Comparison of ENCODE assay signal across 8 cellular contexts in genomic region chr11:3049430-3050243, GRCh38. TPM values are rescaled to one million over a fixed set of nuclear protein-coding genes. Genes with fewer than 3 reads are reported as not detected.
A peak's percentile ranks its signal among the peaks of the same experiment; 100 is the strongest.
DNase-seq lines count a peak whose midpoint lies in the region; ATAC-seq and TF ChIP-seq lines count a peak whose summit lies in the region.

No MANE protein-coding gene starts in this region.

- peaks cover 35% of the 10 kb centered on the region for H3K4me1 Mint-ChIP-seq in glutamatergic neuron (ENCODE audit: low read depth, unreplicated experiment)

- intact Hi-C loops in head of caudate nucleus (cut with DNase I) = loop anchor here (5.0 to 10.0 kb wide), 2 partner anchors 43 to 55 kb away; partner anchors contain the start of gene NAP1L4
- intact Hi-C loops in sciatic nerve (cut with DNase I) = no loop called here

- no peaks in the 10 kb centered on the region for H3K36me3 Mint-ChIP-seq in glutamatergic neuron (ENCODE audit: unreplicated experiment)

- DNase-seq in C1 segment of cervical spinal cord (lab: John Stamatoyannopoulos, UW) (peak in 12 of 14 donors; percentile 31 to 97 (median 78)), GM19238 (ENCODE audit: insufficient read length, low spot score) (peak; percentile 74), RPMI7951 (ENCODE audit: low read depth) (peak; percentile 97), head of caudate nucleus (peak; percentile 82 to 98 (median 93)), sciatic nerve (ENCODE audit: low spot score) (peak; percentile 86), glutamatergic neuron (no peak)
- DNase-seq in activated effector memory CD4-positive, alpha-beta T cell treated with anti-CD3 and anti-CD28 coated beads, Interleukin-2, amount 50 U/mL, for 16 hours = peak; percentile 92

- H3K4me3 Mint-ChIP-seq in glutamatergic neuron (ENCODE audit: unreplicated experiment) = no peak overlapping the region

- no peak overlapping the region for H3K27ac Mint-ChIP-seq in glutamatergic neuron (ENCODE audit: unreplicated experiment)

- ATAC-seq in HG03378 (IDR thresholded peaks at IDR 0.05; ENCODE audit: unreplicated experiment) (peak; percentile 90), sciatic nerve (peak; percentile 90)

- H3K27me3 Mint-ChIP-seq in glutamatergic neuron (ENCODE audit: unreplicated experiment) = peaks cover 2% of the 10 kb centered on the region

- TF ChIP-seq CTCF in glutamatergic neuron (IDR thresholded peaks at IDR 0.05; ENCODE audit: partially characterized antibody, unreplicated experiment) = no peak

- no peaks in the 10 kb centered on the region for H3K9me3 Mint-ChIP-seq in glutamatergic neuron (ENCODE audit: unreplicated experiment)

RNA-seq across cellular contexts. Expression of gene CARS1, which starts 7.6 kb away (rescaled TPM):
- total RNA-seq in RPMI7951 (2014; rRNA removed; shearing (Covaris generic)) = 44.3 and 50.8 TPM in 2 replicates
- total RNA-seq in sciatic nerve (42.3 TPM), glutamatergic neuron (ENCODE audit: unreplicated experiment) (151 TPM)

RNA-seq across cellular contexts. Expression of gene NAP1L4, which starts 57.5 kb away (rescaled TPM):
- total RNA-seq in RPMI7951 (2014; rRNA removed; shearing (Covaris generic)) = 81.1 and 90.2 TPM in 2 replicates
- total RNA-seq in sciatic nerve = 173 TPM
- 209 TPM for total RNA-seq in glutamatergic neuron (ENCODE audit: unreplicated experiment)
